Comparison of ENCODE assay signal across 1 cellular context in the genomic region with DNA sequence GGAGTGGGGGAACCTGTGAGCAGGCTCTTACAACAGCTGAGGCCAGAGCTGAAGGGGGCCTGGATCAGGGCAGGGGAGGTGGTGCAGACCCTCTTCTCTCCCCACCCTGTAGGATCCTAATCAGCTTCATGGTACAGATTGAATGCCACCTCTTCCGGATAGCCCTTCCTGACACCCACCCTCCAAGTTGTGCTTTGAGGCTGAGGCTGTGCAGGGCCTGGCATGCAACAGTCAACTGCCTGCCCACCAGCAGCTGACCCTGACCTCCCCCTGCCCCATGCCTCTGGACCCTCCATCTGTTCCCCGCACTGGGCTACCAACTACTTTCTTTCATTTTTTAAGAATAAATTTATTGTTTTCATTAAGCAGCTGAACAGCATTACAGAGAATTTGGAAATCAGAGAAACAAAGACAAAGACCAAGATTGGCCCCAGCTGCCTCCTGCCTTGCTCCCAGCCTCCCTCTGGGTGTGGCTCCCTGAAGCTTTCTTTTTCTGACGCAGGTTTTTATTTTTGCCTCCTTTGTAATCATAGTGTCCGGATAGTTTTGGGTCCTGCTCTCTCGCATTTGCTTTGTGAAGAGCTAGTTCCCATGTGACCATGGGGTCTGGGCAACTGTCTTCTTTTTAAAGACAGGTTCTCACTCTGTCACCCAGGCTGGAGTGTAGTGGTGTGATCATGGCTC.
TF ChIP-seq lines count a peak whose summit lies in the region.

No MANE protein-coding gene starts in this region.

TF ChIP-seq in GM23338, 12 proteins besides CTCF, POLR2A, EP300 and RAD21 (continued from another document):
- TF ChIP-seq, protein P1, sequence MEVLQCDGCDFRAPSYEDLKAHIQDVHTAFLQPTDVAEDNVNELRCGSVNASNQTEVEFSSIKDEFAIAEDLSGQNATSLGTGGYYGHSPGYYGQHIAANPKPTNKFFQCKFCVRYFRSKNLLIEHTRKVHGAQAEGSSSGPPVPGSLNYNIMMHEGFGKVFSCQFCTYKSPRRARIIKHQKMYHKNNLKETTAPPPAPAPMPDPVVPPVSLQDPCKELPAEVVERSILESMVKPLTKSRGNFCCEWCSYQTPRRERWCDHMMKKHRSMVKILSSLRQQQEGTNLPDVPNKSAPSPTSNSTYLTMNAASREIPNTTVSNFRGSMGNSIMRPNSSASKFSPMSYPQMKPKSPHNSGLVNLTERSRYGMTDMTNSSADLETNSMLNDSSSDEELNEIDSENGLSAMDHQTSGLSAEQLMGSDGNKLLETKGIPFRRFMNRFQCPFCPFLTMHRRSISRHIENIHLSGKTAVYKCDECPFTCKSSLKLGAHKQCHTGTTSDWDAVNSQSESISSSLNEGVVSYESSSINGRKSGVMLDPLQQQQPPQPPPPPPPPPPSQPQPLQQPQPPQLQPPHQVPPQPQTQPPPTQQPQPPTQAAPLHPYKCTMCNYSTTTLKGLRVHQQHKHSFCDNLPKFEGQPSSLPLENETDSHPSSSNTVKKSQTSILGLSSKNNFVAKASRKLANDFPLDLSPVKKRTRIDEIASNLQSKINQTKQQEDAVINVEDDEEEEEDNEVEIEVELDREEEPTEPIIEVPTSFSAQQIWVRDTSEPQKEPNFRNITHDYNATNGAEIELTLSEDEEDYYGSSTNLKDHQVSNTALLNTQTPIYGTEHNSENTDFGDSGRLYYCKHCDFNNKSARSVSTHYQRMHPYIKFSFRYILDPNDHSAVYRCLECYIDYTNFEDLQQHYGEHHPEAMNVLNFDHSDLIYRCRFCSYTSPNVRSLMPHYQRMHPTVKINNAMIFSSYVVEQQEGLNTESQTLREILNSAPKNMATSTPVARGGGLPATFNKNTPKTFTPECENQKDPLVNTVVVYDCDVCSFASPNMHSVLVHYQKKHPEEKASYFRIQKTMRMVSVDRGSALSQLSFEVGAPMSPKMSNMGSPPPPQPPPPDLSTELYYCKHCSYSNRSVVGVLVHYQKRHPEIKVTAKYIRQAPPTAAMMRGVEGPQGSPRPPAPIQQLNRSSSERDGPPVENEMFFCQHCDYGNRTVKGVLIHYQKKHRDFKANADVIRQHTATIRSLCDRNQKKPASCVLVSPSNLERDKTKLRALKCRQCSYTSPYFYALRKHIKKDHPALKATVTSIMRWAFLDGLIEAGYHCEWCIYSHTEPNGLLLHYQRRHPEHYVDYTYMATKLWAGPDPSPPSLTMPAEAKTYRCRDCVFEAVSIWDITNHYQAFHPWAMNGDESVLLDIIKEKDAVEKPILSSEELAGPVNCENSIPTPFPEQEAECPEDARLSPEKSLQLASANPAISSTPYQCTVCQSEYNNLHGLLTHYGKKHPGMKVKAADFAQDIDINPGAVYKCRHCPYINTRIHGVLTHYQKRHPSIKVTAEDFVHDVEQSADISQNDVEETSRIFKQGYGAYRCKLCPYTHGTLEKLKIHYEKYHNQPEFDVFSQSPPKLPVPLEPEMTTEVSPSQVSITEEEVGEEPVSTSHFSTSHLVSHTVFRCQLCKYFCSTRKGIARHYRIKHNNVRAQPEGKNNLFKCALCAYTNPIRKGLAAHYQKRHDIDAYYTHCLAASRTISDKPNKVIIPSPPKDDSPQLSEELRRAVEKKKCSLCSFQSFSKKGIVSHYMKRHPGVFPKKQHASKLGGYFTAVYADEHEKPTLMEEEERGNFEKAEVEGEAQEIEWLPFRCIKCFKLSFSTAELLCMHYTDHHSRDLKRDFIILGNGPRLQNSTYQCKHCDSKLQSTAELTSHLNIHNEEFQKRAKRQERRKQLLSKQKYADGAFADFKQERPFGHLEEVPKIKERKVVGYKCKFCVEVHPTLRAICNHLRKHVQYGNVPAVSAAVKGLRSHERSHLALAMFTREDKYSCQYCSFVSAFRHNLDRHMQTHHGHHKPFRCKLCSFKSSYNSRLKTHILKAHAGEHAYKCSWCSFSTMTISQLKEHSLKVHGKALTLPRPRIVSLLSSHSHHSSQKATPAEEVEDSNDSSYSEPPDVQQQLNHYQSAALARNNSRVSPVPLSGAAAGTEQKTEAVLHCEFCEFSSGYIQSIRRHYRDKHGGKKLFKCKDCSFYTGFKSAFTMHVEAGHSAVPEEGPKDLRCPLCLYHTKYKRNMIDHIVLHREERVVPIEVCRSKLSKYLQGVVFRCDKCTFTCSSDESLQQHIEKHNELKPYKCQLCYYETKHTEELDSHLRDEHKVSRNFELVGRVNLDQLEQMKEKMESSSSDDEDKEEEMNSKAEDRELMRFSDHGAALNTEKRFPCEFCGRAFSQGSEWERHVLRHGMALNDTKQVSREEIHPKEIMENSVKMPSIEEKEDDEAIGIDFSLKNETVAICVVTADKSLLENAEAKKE (CRISPR knock-in tag; IDR thresholded peaks at IDR 0.05): no peak
- TF ChIP-seq EZH2phosphoT487 (IDR thresholded peaks at IDR 0.05; ENCODE audit: unreplicated experiment) (no peak), JUNB (IDR thresholded peaks at IDR 0.05; ENCODE audit: unreplicated experiment) (no peak), POLR2AphosphoS5 (IDR thresholded peaks at IDR 0.05; ENCODE audit: low read depth) (no peak), ZNF114 (CRISPR knock-in tag; IDR thresholded peaks at IDR 0.05) (no peak), STAT1 (IDR thresholded peaks at IDR 0.05; ENCODE audit: unreplicated experiment) (no peak), NANOG (IDR thresholded peaks at IDR 0.05; ENCODE audit: borderline replicate concordance) (no peak), EZH2 (IDR thresholded peaks at IDR 0.05; ENCODE audit: low read depth, unreplicated experiment) (no peak)
TF ChIP-seq in GM23338: peak in this region for 0.
